ENCODE assay signal across 2 cellular contexts in genomic region chr7:101631224-101631714, GRCh38.
TF ChIP-seq lines count a peak whose summit lies in the region.

No MANE protein-coding gene starts in this region.

TF ChIP-seq in liver, 16 proteins besides CTCF, POLR2A, EP300 and RAD21:
- peak; percentile 84 for TF ChIP-seq NR2F2 (IDR thresholded peaks at IDR 0.05)
- no peak for TF ChIP-seq JUND (IDR thresholded peaks at IDR 0.05)

TF ChIP-seq in HepG2, 621 proteins besides CTCF, POLR2A, EP300 and RAD21:
- no peak for TF ChIP-seq MZF1 (CRISPR knock-in tag; IDR thresholded peaks at IDR 0.05; ENCODE audit: borderline replicate concordance)
- TF ChIP-seq AKNA (CRISPR knock-in tag; IDR thresholded peaks at IDR 0.05; ENCODE audit: borderline replicate concordance): no peak
- no peak for TF ChIP-seq EZH2 (conservative IDR thresholded peaks at IDR 0.05; ENCODE audit: low read depth, low read length)
- TF ChIP-seq CAMTA2 (CRISPR knock-in tag; IDR thresholded peaks at IDR 0.05; ENCODE audit: borderline replicate concordance): no peak
- no peak for TF ChIP-seq EED (CRISPR knock-in tag; IDR thresholded peaks at IDR 0.05)
- TF ChIP-seq BORCS8-MEF2B (CRISPR knock-in tag; IDR thresholded peaks at IDR 0.05): no peak
- no peak for TF ChIP-seq MBD4 (IDR thresholded peaks at IDR 0.05; ENCODE audit: borderline replicate concordance, low read length)
- TF ChIP-seq ZNF670 (CRISPR knock-in tag; IDR thresholded peaks at IDR 0.05; ENCODE audit: borderline replicate concordance): no peak
- TF ChIP-seq ZSCAN22 (CRISPR knock-in tag; IDR thresholded peaks at IDR 0.05): no peak
- no peak for TF ChIP-seq ZSCAN31 (CRISPR knock-in tag; IDR thresholded peaks at IDR 0.05; ENCODE audit: low read depth)
- no peak for TF ChIP-seq TEAD2 (CRISPR knock-in tag; IDR thresholded peaks at IDR 0.05)
- no peak for TF ChIP-seq CREB1 (IDR thresholded peaks at IDR 0.05)
- TF ChIP-seq CREB1 (CRISPR knock-in tag; IDR thresholded peaks at IDR 0.05): no peak
- no peak for TF ChIP-seq KMT2A (CRISPR knock-in tag; IDR thresholded peaks at IDR 0.05)
- TF ChIP-seq GRHL1 (CRISPR knock-in tag; conservative IDR thresholded peaks at IDR 0.05): no peak
- TF ChIP-seq DDIT3 (CRISPR knock-in tag; IDR thresholded peaks at IDR 0.05): no peak
- TF ChIP-seq KLF12 (CRISPR knock-in tag; IDR thresholded peaks at IDR 0.05; ENCODE audit: borderline replicate concordance): no peak
- no peak for TF ChIP-seq ZNF225 (CRISPR knock-in tag; IDR thresholded peaks at IDR 0.05)
- TF ChIP-seq ZNF318 (CRISPR knock-in tag; IDR thresholded peaks at IDR 0.05): no peak
- TF ChIP-seq HOXD1 (CRISPR knock-in tag; IDR thresholded peaks at IDR 0.05): no peak
